ENCODE assay signal across 14 cellular contexts in the genomic region with DNA sequence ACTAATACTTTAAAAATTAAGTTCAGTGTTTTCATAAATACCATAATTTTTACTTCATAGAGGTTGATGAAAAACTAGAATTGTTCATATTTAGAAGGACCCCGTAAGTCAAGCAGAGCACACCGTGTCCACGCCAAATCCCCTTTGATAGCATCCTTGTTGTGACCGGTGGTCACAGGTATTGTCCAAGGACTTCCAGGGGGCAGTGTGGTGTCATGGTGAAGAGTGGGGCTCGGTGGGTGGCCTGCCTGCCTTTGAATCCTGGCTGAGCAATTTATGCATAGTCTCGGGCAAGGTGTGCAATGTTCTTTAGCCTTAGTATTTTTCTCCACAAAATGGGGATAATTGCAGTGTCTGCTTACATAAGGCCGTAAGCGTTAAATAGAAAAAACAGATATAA.
"Had no signal": no experiment of that assay in that cellular context is flagged by ENCODE, and none has a peak within 500 bp of the region (broad histone marks: within the 10 kb centered on the region; RNA-seq: fewer than 3 reads in every experiment).

No MANE protein-coding gene starts in this region.

- H3K9ac ChIP-seq: parathyroid adenoma had no signal

- H3K27ac Mint-ChIP-seq: activated naive CD4-positive, alpha-beta T cell treated with anti-CD3 and anti-CD28 coated beads for 36 hours; activated naive CD8-positive, alpha-beta T cell treated with anti-CD3 and anti-CD28 coated beads, Interleukin-2, amount 50 U/mL, for 24 hours; activated T-helper 17 cell treated with anti-CD3 and anti-CD28 coated beads, Interleukin-2, amount 50 U/mL, for 72 hours; naive B cell had no signal

- H3K4me1 ChIP-seq: parathyroid adenoma had no signal

- H2AFZ ChIP-seq: parathyroid adenoma had no signal

- H3K9me3 Mint-ChIP-seq: activated naive CD4-positive, alpha-beta T cell treated with anti-CD3 and anti-CD28 coated beads for 36 hours; activated naive CD8-positive, alpha-beta T cell treated with anti-CD3 and anti-CD28 coated beads, Interleukin-2, amount 50 U/mL, for 24 hours; activated T-helper 17 cell treated with anti-CD3 and anti-CD28 coated beads, Interleukin-2, amount 50 U/mL, for 72 hours; naive B cell had no signal

- H3K27me3 Mint-ChIP-seq: activated naive CD8-positive, alpha-beta T cell treated with anti-CD3 and anti-CD28 coated beads, Interleukin-2, amount 50 U/mL, for 24 hours; activated T-helper 17 cell treated with anti-CD3 and anti-CD28 coated beads, Interleukin-2, amount 50 U/mL, for 72 hours; naive B cell had no signal

- H3K4me3 ChIP-seq: breast epithelium, thoracic aorta had no signal

- H3K4me3 Mint-ChIP-seq: activated naive CD4-positive, alpha-beta T cell treated with anti-CD3 and anti-CD28 coated beads for 36 hours; activated naive CD8-positive, alpha-beta T cell treated with anti-CD3 and anti-CD28 coated beads, Interleukin-2, amount 50 U/mL, for 24 hours; activated T-helper 17 cell treated with anti-CD3 and anti-CD28 coated beads, Interleukin-2, amount 50 U/mL, for 72 hours; naive B cell had no signal

- H3K27ac ChIP-seq: parathyroid adenoma, thoracic aorta had no signal

- H3K79me2 ChIP-seq: parathyroid adenoma had no signal

- H3K36me3 ChIP-seq: breast epithelium, thoracic aorta had no signal

- DNase-seq: activated CD4-positive, alpha-beta T cell treated with anti-CD3 and anti-CD28 coated beads for 1 hour; activated CD4-positive, alpha-beta T cell treated with anti-CD3 and anti-CD28 coated beads, Interleukin-2, amount 50 U/mL, for 4 hours; activated naive CD4-positive, alpha-beta T cell treated with anti-CD3 and anti-CD28 coated beads for 36 hours; activated naive CD8-positive, alpha-beta T cell treated with anti-CD3 and anti-CD28 coated beads, Interleukin-2, amount 50 U/mL, for 24 hours; aorta; cerebellar nuclear complex; naive B cell; stimulated activated CD4-positive, alpha-beta T cell treated with anti-CD3 and anti-CD28 coated beads, Interleukin-12 subunit alpha, Interleukin-12 subunit beta, amount 100 ng/mL, for 4 hours; stimulated activated CD4-positive, alpha-beta T cell treated with anti-CD3 and anti-CD28 coated beads, Interleukin-2, amount 100 ng/mL, for 24 hours; T-helper 9 cell had no signal

- H3K27me3 ChIP-seq: breast epithelium had no signal

- ATAC-seq: activated naive CD8-positive, alpha-beta T cell treated with anti-CD3 and anti-CD28 coated beads, Interleukin-2, amount 50 U/mL, for 24 hours; activated T-helper 17 cell treated with anti-CD3 and anti-CD28 coated beads, Interleukin-2, amount 50 U/mL, for 72 hours had no signal

- H3K36me3 Mint-ChIP-seq: naive B cell had no signal

- H3K9me3 ChIP-seq: breast epithelium, thoracic aorta had no signal

- H3K4me1 Mint-ChIP-seq: activated naive CD8-positive, alpha-beta T cell treated with anti-CD3 and anti-CD28 coated beads, Interleukin-2, amount 50 U/mL, for 24 hours; activated T-helper 17 cell treated with anti-CD3 and anti-CD28 coated beads, Interleukin-2, amount 50 U/mL, for 72 hours; naive B cell had no signal
